8 cellular contexts compared by ENCODE assay signal in the genomic region with DNA sequence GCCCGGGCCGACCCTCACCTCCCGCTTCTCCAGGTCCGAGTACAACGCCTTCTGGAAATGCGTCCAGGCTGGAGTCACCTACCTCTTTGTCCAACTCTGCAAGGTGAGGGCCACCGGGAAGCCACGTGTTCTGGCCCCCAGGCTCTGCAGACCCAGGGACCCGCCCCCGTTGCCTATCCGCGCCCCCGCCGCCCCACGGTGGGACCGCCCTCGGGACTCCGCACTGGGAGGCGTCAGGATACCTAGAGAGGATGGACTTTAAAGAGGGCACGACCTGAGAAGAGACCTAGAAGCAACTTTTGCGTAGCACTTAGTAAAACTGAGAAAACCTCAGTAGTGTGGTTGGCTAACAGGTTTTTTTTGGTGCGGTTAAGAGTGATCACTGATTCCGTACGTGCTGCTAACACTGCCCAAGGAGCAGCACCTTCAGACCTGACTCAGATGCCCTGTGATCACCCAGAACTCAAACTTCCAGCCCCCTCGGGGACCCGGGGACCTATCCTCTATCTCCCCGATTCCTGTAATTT. TPM values are rescaled to one million over a fixed set of nuclear protein-coding genes. Genes with fewer than 3 reads are reported as not detected.
DNase-seq lines count a peak whose midpoint lies in the region; ATAC-seq and TF ChIP-seq lines count a peak whose summit lies in the region.

No MANE protein-coding gene starts in this region.

- 7 to 10% methylated on average over 14 to 27 of the region's 27 CpGs for WGBS in mesodermal cell (ENCODE audit: insufficient coverage in 2 of 2), 2 experiments

- H3K27me3 ChIP-seq in dorsolateral prefrontal cortex: no peaks in the 10 kb centered on the region

- intact Hi-C loops in activated CD4-positive, alpha-beta T cell treated with anti-CD3 and anti-CD28 coated beads, Interleukin-2, amount 10 ng/mL, durations not matched to agents 24 days and 14 days (cut with micrococcal nuclease): loop anchor here (1.0 to 5.0 kb wide), 7 partner anchors 34 to 199 kb away; partner anchors contain the start of genes DMKN, FFAR1, HAUS5 and KMT2B
- intact Hi-C loops in dorsolateral prefrontal cortex (cut with DNase I): loop anchor here (2.0 to 5.0 kb wide), 3 partner anchors 66 to 171 kb away; partner anchors contain the start of genes HAUS5 (in 2 of the 2) and ETV2 (in 1 of the 2)

- H3K4me1 ChIP-seq in mesodermal cell (ENCODE audit: control insufficient read depth, insufficient read depth, low read length, poor library complexity, severe bottlenecking): peaks cover 7% of the 10 kb centered on the region

- H3K27ac ChIP-seq in dorsolateral prefrontal cortex (peak overlapping the region in 52 of 59 donors; percentile 25 to 91 (median 80)), mesodermal cell (ENCODE audit: low read depth, low read length, severe bottlenecking) (no peak overlapping the region)

- peak overlapping the region; percentile 96 for H3K27ac Mint-ChIP-seq in activated CD4-positive, alpha-beta T cell treated with anti-CD3 and anti-CD28 coated beads, Interleukin-2, amount 10 ng/mL, durations not matched to agents 24 days and 14 days
- H3K27ac Mint-ChIP-seq in stimulated activated effector memory CD8-positive, alpha-beta T cell treated with anti-CD3 and anti-CD28 coated beads, Interleukin-12 subunit alpha, Interleukin-12 subunit beta, amount 100 ng/mL, for 72 hours: peak overlapping the region; percentile 94

- peak overlapping the region; percentile 66 to 100 (median 97) for H3K4me3 ChIP-seq in dorsolateral prefrontal cortex
- H3K4me3 ChIP-seq in mesodermal cell (ENCODE audit: extremely low read depth, insufficient read depth, low read length, poor library complexity, severe bottlenecking): peak overlapping the region; percentile 90

- H3K36me3 ChIP-seq in mesodermal cell (ENCODE audit: control insufficient read depth, insufficient read depth, low read length): peaks cover 24% of the 10 kb centered on the region

- peak; percentile 45 for DNase-seq in COLO668 (lab: John Stamatoyannopoulos, UW; ENCODE audit: unreplicated experiment)
- DNase-seq in Kasumi-1 (lab: John Stamatoyannopoulos, UW): peak; percentile 6 to 24
- peak; percentile 90 for DNase-seq in activated CD4-positive, alpha-beta T cell treated with anti-CD3 and anti-CD28 coated beads, Interleukin-2, amount 10 ng/mL, durations not matched to agents 24 days and 14 days
- DNase-seq in dorsolateral prefrontal cortex: peak in 4 of 10 donors; percentile 26 to 53 (median 37)
- DNase-seq in stimulated activated effector memory CD8-positive, alpha-beta T cell treated with anti-CD3 and anti-CD28 coated beads, Interleukin-12 subunit alpha, Interleukin-12 subunit beta, amount 100 ng/mL, for 72 hours (ENCODE audit: low spot score in 2 of 2): peak; percentile 55 to 77
- no peak for DNase-seq in retina

- no peaks in the 10 kb centered on the region for H3K27me3 Mint-ChIP-seq in activated CD4-positive, alpha-beta T cell treated with anti-CD3 and anti-CD28 coated beads, Interleukin-2, amount 10 ng/mL, durations not matched to agents 24 days and 14 days

- H3K9me3 Mint-ChIP-seq in activated CD4-positive, alpha-beta T cell treated with anti-CD3 and anti-CD28 coated beads, Interleukin-2, amount 10 ng/mL, durations not matched to agents 24 days and 14 days: no peaks in the 10 kb centered on the region
- no peaks in the 10 kb centered on the region for H3K9me3 Mint-ChIP-seq in stimulated activated effector memory CD8-positive, alpha-beta T cell treated with anti-CD3 and anti-CD28 coated beads, Interleukin-12 subunit alpha, Interleukin-12 subunit beta, amount 100 ng/mL, for 72 hours

- TF ChIP-seq CTCF in dorsolateral prefrontal cortex (IDR thresholded peaks at IDR 0.05 in 54 of 56, conservative IDR thresholded peaks at IDR 0.05 in 2 of 56; ENCODE audit: low read depth in 1 of 56, partially characterized antibody in 56 of 56): no peak

- peak; percentile 46 for ATAC-seq in GM21529 (IDR thresholded peaks at IDR 0.05; ENCODE audit: unreplicated experiment)
- peak; percentile 87 for ATAC-seq in stimulated activated effector memory CD8-positive, alpha-beta T cell treated with anti-CD3 and anti-CD28 coated beads, Interleukin-12 subunit alpha, Interleukin-12 subunit beta, amount 100 ng/mL, for 72 hours

- H3K36me3 Mint-ChIP-seq in activated CD4-positive, alpha-beta T cell treated with anti-CD3 and anti-CD28 coated beads, Interleukin-2, amount 10 ng/mL, durations not matched to agents 24 days and 14 days (ENCODE audit: low read depth): peaks cover 25% of the 10 kb centered on the region
- peaks cover 51% of the 10 kb centered on the region for H3K36me3 Mint-ChIP-seq in stimulated activated effector memory CD8-positive, alpha-beta T cell treated with anti-CD3 and anti-CD28 coated beads, Interleukin-12 subunit alpha, Interleukin-12 subunit beta, amount 100 ng/mL, for 72 hours

- no peaks in the 10 kb centered on the region for H3K9me3 ChIP-seq in mesodermal cell (ENCODE audit: control insufficient read depth, low read length)

- H3K4me3 Mint-ChIP-seq in activated CD4-positive, alpha-beta T cell treated with anti-CD3 and anti-CD28 coated beads, Interleukin-2, amount 10 ng/mL, durations not matched to agents 24 days and 14 days: peak overlapping the region; percentile 97
- peak overlapping the region; percentile 92 for H3K4me3 Mint-ChIP-seq in stimulated activated effector memory CD8-positive, alpha-beta T cell treated with anti-CD3 and anti-CD28 coated beads, Interleukin-12 subunit alpha, Interleukin-12 subunit beta, amount 100 ng/mL, for 72 hours

- H3K4me1 Mint-ChIP-seq in activated CD4-positive, alpha-beta T cell treated with anti-CD3 and anti-CD28 coated beads, Interleukin-2, amount 10 ng/mL, durations not matched to agents 24 days and 14 days: peaks cover 29% of the 10 kb centered on the region
- H3K4me1 Mint-ChIP-seq in stimulated activated effector memory CD8-positive, alpha-beta T cell treated with anti-CD3 and anti-CD28 coated beads, Interleukin-12 subunit alpha, Interleukin-12 subunit beta, amount 100 ng/mL, for 72 hours: peaks cover 44% of the 10 kb centered on the region

RNA-seq across cellular contexts. Expression of gene TMEM147, which starts 0.5 kb away (rescaled TPM):
- total RNA-seq in activated CD4-positive, alpha-beta T cell treated with anti-CD3 and anti-CD28 coated beads, Interleukin-2, amount 10 ng/mL, durations not matched to agents 24 days and 14 days: 132 and 134 TPM in 2 replicates
- 10 to 100 TPM; 38.2 to 73.0 (median 54.7) TPM for total RNA-seq in dorsolateral prefrontal cortex
- polyA plus RNA-seq in mesodermal cell (2013, experiment 1 of 2): 106 TPM
- 85.0 TPM for polyA plus RNA-seq in mesodermal cell (2013, experiment 2 of 2)

RNA-seq across cellular contexts. Expression of gene GAPDHS, which starts 12.7 kb away (rescaled TPM):
- not detected in 2 replicates for total RNA-seq in activated CD4-positive, alpha-beta T cell treated with anti-CD3 and anti-CD28 coated beads, Interleukin-2, amount 10 ng/mL, durations not matched to agents 24 days and 14 days
- total RNA-seq in dorsolateral prefrontal cortex: under 1 TPM in 6 of 120 experiments, not detected in 114; 0.26 to 0.94 (median 0.38) TPM
- not detected for polyA plus RNA-seq in mesodermal cell (2013, experiment 1 of 2)
- not detected for polyA plus RNA-seq in mesodermal cell (2013, experiment 2 of 2)

RNA-seq across cellular contexts. Expression of gene ATP4A, which starts 17.5 kb away (rescaled TPM):
- not detected in 2 replicates for total RNA-seq in activated CD4-positive, alpha-beta T cell treated with anti-CD3 and anti-CD28 coated beads, Interleukin-2, amount 10 ng/mL, durations not matched to agents 24 days and 14 days
- 1 to 10 TPM in 69 of 120 experiments, under 1 TPM in 45, not detected in 6; 0.11 to 4.8 (median 1.2) TPM for total RNA-seq in dorsolateral prefrontal cortex
- polyA plus RNA-seq in mesodermal cell (2013, experiment 1 of 2): not detected
- polyA plus RNA-seq in mesodermal cell (2013, experiment 2 of 2): not detected

RNA-seq across cellular contexts. Expression of gene SBSN, which starts 17.8 kb away (rescaled TPM):
- total RNA-seq in activated CD4-positive, alpha-beta T cell treated with anti-CD3 and anti-CD28 coated beads, Interleukin-2, amount 10 ng/mL, durations not matched to agents 24 days and 14 days: not detected in 2 replicates
- 1 to 10 TPM in 15 of 120 experiments, under 1 TPM in 52, not detected in 53; 0.23 to 2.7 (median 0.60) TPM for total RNA-seq in dorsolateral prefrontal cortex
- polyA plus RNA-seq in mesodermal cell (2013, experiment 1 of 2): not detected
- not detected for polyA plus RNA-seq in mesodermal cell (2013, experiment 2 of 2)

RNA-seq across cellular contexts. Expression of gene DMKN, which starts 32.5 kb away (rescaled TPM):
- total RNA-seq in activated CD4-positive, alpha-beta T cell treated with anti-CD3 and anti-CD28 coated beads, Interleukin-2, amount 10 ng/mL, durations not matched to agents 24 days and 14 days: not detected in 2 replicates
- 10 to 100 TPM; 10.5 to 46.4 (median 22.2) TPM for total RNA-seq in dorsolateral prefrontal cortex
- 23.3 TPM for polyA plus RNA-seq in mesodermal cell (2013, experiment 1 of 2)
- polyA plus RNA-seq in mesodermal cell (2013, experiment 2 of 2): 26.4 TPM
